ENCODE assay signal across 10 cellular contexts in the genomic region with DNA sequence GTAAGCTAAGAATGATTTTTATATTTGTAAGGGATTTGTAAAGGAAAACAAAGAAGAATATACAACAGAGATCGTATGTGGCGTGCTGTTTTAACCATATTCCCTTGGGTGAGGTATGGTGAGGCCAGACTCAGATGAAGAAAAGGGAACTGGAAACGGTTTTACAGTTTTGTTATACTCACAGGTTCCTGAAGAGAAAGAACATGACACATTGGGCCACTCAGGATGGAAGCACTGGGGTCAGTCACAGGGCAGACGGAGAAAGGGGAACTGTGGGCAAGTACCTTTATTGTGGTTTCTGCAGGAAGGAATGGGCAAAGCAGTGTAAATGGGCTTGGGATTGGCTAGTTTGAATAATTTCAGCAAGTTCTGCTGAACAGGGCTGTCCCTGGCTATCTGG.
A peak's percentile ranks its signal among the peaks of the same experiment; 100 is the strongest.
DNase-seq lines count a peak whose midpoint lies in the region; ATAC-seq, FAIRE-seq and TF ChIP-seq lines count a peak whose summit lies in the region.
"Had no signal": no experiment of that assay in that cellular context is flagged by ENCODE, and none has a peak within 500 bp of the region (broad histone marks: within the 10 kb centered on the region; RNA-seq: fewer than 3 reads in every experiment).

No MANE protein-coding gene starts in this region.

- no peaks in the 10 kb centered on the region for H3K36me3 Mint-ChIP-seq in GM23338 (ENCODE audit: low read depth)
- H3K36me3 Mint-ChIP-seq: T-cell had no signal

- H3K36me3 ChIP-seq in BLaER1 (no peaks in the 10 kb centered on the region), kidney (ENCODE audit: control insufficient read depth in 1 of 2, insufficient read depth in 2 of 2, low read length in 2 of 2) (no peaks in the 10 kb centered on the region), GM23338 (ENCODE audit: insufficient read depth) (no peaks in the 10 kb centered on the region)

- H3K4me2 ChIP-seq in BLaER1 = peak overlapping the region; percentile 60
- no peak overlapping the region for H3K4me2 ChIP-seq in GM23338

- no peaks in the 10 kb centered on the region for H3K9me3 Mint-ChIP-seq in GM23338
- H3K9me3 Mint-ChIP-seq: stimulated activated naive CD8-positive, alpha-beta T cell treated with anti-CD3 and anti-CD28 coated beads, Interleukin-15, Interleukin-2, amounts not matched to agents 100 ng/mL and 50 ng/mL, for 24 hours had no signal

- intact Hi-C loops in kidney (cut with DNase I) = no loop called here

- peak; percentile 93 for DNase-seq in NOMO-1 treated with dmso at 0.1 percent for 144 hours (lab: John Stamatoyannopoulos, UW; ENCODE audit: unreplicated experiment)
- no peak for DNase-seq in NCI-H2227 (lab: John Stamatoyannopoulos, UW; ENCODE audit: unreplicated experiment)
- no peak for DNase-seq in mucosa of gallbladder (ENCODE audit: low spot score)
- DNase-seq in kidney = no peak
- DNase-seq in GM23338 (ENCODE audit: low spot score) = no peak

- no peak for FAIRE-seq in kidney (lab: Jason Lieb, UNC)

- no peak overlapping the region for H2AFZ ChIP-seq in GM23338

- H3K9me3 ChIP-seq in BLaER1 (peaks cover 4% of the 10 kb centered on the region), kidney (ENCODE audit: control insufficient read depth in 1 of 2, low read length in 2 of 2) (no peaks in the 10 kb centered on the region)

- 0 out of 2 replicates have a peak, but pooled peaks cover 3% of the 10 kb centered on the region for H3K9me2 ChIP-seq in GM23338 (ENCODE audit: insufficient read depth)

- TF ChIP-seq CTCF in kidney (IDR thresholded peaks at IDR 0.05; ENCODE audit: borderline replicate concordance, extremely low read depth, insufficient read depth) = no peak
- no peak for TF ChIP-seq CTCF in GM23338 (conservative IDR thresholded peaks at IDR 0.05; ENCODE audit: low read depth in 2 of 2)

- no peak overlapping the region for H3K9ac ChIP-seq in BLaER1
- no peak overlapping the region for H3K9ac ChIP-seq in kidney (ENCODE audit: low read length in 2 of 2)

- H3K4me1 ChIP-seq in BLaER1 = peaks cover 22% of the 10 kb centered on the region
- no peaks in the 10 kb centered on the region for H3K4me1 ChIP-seq in kidney (ENCODE audit: control insufficient read depth in 1 of 2, insufficient read depth in 1 of 2, low read depth in 1 of 2, low read length in 2 of 2)
- no peaks in the 10 kb centered on the region for H3K4me1 ChIP-seq in GM23338 (ENCODE audit: insufficient read depth)

- H3K27me3 ChIP-seq in BLaER1 (no peaks in the 10 kb centered on the region), GM23338 (ENCODE audit: insufficient read depth) (no peaks in the 10 kb centered on the region)

- ATAC-seq in GM19438 (IDR thresholded peaks at IDR 0.05; ENCODE audit: low read depth, unreplicated experiment) (peak; percentile 99), HG03045 (IDR thresholded peaks at IDR 0.05; ENCODE audit: unreplicated experiment) (peak; percentile 85), GM23338 (no peak)
- ATAC-seq: T-cell had no signal

- H4K20me1 ChIP-seq in BLaER1 (no peaks in the 10 kb centered on the region), GM23338 (replicated peaks; ENCODE audit: insufficient read depth) (no peaks in the 10 kb centered on the region)

- H3K27ac Mint-ChIP-seq in GM23338 = no peak overlapping the region
- H3K27ac Mint-ChIP-seq: stimulated activated naive CD8-positive, alpha-beta T cell treated with anti-CD3 and anti-CD28 coated beads, Interleukin-15, Interleukin-2, amounts not matched to agents 100 ng/mL and 50 ng/mL, for 24 hours; T-cell had no signal

- peaks cover 2% of the 10 kb centered on the region for H3K27me3 Mint-ChIP-seq in GM23338 (ENCODE audit: insufficient read depth, low read depth, poor library complexity)

- no peaks in the 10 kb centered on the region for H3F3A ChIP-seq in GM23338 (replicated peaks; ENCODE audit: low read depth)

- H3K4me3 ChIP-seq in BLaER1 = no peak overlapping the region
- no peak overlapping the region for H3K4me3 ChIP-seq in kidney (ENCODE audit: low read length in 2 of 2)
- no peak overlapping the region for H3K4me3 ChIP-seq in GM23338

- no peaks in the 10 kb centered on the region for H3K4me1 Mint-ChIP-seq in GM23338
- H3K4me1 Mint-ChIP-seq: T-cell had no signal

- H3K79me2 ChIP-seq in GM23338 (replicated peaks; ENCODE audit: insufficient read depth) = no peaks in the 10 kb centered on the region

- H3K27ac ChIP-seq in BLaER1 (no peak overlapping the region), kidney (ENCODE audit: low read depth in 2 of 2, low read length in 2 of 2) (no peak overlapping the region), GM23338 (ENCODE audit: low read depth) (no peak overlapping the region)

- no peak overlapping the region for H3K4me3 Mint-ChIP-seq in GM23338
- H3K4me3 Mint-ChIP-seq: stimulated activated naive CD8-positive, alpha-beta T cell treated with anti-CD3 and anti-CD28 coated beads, Interleukin-15, Interleukin-2, amounts not matched to agents 100 ng/mL and 50 ng/mL, for 24 hours; T-cell had no signal

TF ChIP-seq in GM23338, 12 proteins besides CTCF, POLR2A, EP300 and RAD21 (continues in another document):
- TF ChIP-seq ZNF331 (CRISPR knock-in tag; IDR thresholded peaks at IDR 0.05; ENCODE audit: low read depth) (no peak), ZNF114 (CRISPR knock-in tag; IDR thresholded peaks at IDR 0.05) (no peak), EZH2phosphoT487 (IDR thresholded peaks at IDR 0.05; ENCODE audit: unreplicated experiment) (no peak), NANOG (IDR thresholded peaks at IDR 0.05; ENCODE audit: borderline replicate concordance) (no peak), POLR2AphosphoS5 (IDR thresholded peaks at IDR 0.05; ENCODE audit: low read depth) (no peak), CREB1 (CRISPR knock-in tag; IDR thresholded peaks at IDR 0.05; ENCODE audit: low read depth) (no peak)
- TF ChIP-seq, protein P1, sequence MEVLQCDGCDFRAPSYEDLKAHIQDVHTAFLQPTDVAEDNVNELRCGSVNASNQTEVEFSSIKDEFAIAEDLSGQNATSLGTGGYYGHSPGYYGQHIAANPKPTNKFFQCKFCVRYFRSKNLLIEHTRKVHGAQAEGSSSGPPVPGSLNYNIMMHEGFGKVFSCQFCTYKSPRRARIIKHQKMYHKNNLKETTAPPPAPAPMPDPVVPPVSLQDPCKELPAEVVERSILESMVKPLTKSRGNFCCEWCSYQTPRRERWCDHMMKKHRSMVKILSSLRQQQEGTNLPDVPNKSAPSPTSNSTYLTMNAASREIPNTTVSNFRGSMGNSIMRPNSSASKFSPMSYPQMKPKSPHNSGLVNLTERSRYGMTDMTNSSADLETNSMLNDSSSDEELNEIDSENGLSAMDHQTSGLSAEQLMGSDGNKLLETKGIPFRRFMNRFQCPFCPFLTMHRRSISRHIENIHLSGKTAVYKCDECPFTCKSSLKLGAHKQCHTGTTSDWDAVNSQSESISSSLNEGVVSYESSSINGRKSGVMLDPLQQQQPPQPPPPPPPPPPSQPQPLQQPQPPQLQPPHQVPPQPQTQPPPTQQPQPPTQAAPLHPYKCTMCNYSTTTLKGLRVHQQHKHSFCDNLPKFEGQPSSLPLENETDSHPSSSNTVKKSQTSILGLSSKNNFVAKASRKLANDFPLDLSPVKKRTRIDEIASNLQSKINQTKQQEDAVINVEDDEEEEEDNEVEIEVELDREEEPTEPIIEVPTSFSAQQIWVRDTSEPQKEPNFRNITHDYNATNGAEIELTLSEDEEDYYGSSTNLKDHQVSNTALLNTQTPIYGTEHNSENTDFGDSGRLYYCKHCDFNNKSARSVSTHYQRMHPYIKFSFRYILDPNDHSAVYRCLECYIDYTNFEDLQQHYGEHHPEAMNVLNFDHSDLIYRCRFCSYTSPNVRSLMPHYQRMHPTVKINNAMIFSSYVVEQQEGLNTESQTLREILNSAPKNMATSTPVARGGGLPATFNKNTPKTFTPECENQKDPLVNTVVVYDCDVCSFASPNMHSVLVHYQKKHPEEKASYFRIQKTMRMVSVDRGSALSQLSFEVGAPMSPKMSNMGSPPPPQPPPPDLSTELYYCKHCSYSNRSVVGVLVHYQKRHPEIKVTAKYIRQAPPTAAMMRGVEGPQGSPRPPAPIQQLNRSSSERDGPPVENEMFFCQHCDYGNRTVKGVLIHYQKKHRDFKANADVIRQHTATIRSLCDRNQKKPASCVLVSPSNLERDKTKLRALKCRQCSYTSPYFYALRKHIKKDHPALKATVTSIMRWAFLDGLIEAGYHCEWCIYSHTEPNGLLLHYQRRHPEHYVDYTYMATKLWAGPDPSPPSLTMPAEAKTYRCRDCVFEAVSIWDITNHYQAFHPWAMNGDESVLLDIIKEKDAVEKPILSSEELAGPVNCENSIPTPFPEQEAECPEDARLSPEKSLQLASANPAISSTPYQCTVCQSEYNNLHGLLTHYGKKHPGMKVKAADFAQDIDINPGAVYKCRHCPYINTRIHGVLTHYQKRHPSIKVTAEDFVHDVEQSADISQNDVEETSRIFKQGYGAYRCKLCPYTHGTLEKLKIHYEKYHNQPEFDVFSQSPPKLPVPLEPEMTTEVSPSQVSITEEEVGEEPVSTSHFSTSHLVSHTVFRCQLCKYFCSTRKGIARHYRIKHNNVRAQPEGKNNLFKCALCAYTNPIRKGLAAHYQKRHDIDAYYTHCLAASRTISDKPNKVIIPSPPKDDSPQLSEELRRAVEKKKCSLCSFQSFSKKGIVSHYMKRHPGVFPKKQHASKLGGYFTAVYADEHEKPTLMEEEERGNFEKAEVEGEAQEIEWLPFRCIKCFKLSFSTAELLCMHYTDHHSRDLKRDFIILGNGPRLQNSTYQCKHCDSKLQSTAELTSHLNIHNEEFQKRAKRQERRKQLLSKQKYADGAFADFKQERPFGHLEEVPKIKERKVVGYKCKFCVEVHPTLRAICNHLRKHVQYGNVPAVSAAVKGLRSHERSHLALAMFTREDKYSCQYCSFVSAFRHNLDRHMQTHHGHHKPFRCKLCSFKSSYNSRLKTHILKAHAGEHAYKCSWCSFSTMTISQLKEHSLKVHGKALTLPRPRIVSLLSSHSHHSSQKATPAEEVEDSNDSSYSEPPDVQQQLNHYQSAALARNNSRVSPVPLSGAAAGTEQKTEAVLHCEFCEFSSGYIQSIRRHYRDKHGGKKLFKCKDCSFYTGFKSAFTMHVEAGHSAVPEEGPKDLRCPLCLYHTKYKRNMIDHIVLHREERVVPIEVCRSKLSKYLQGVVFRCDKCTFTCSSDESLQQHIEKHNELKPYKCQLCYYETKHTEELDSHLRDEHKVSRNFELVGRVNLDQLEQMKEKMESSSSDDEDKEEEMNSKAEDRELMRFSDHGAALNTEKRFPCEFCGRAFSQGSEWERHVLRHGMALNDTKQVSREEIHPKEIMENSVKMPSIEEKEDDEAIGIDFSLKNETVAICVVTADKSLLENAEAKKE (CRISPR knock-in tag; IDR thresholded peaks at IDR 0.05) = no peak
- TF ChIP-seq, protein P2, sequence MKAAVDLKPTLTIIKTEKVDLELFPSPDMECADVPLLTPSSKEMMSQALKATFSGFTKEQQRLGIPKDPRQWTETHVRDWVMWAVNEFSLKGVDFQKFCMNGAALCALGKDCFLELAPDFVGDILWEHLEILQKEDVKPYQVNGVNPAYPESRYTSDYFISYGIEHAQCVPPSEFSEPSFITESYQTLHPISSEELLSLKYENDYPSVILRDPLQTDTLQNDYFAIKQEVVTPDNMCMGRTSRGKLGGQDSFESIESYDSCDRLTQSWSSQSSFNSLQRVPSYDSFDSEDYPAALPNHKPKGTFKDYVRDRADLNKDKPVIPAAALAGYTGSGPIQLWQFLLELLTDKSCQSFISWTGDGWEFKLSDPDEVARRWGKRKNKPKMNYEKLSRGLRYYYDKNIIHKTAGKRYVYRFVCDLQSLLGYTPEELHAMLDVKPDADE (IDR thresholded peaks at IDR 0.05) = no peak
